Comparison of ENCODE assay signal across 21 cellular contexts in the genomic region with DNA sequence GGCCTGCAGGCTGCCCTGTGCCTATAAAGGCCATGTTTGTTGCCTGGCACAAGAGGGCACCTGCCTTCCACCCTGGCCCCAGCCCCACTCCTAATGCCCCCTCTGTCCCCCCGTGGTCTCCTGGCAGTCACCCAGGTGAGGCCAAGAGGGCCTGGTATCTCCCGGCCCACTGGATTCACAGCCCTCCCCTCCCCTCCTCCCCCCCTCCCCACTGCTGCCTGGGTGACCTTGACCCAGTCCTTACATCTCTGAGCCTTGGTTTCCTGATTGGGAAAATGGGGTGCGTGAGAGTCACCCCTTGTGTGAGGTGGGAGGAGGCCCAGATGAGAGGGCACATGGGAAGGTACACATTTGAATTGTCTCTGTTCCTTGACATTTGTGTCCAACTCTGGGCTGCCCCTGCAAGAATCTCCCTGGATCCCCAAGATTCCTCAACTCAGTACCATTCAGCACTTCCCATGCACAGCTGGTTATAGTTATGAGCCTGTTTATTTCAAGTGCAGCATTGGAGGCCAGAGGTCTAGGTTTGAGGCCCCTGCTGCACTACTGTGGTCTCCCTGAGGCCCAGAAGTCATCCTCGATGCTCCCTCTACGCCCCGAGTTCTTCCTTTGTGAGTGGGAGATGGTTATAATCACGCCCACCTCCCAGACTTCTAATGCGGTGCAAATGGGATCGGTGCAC. TPM values are rescaled to one million over a fixed set of nuclear protein-coding genes. Genes with fewer than 3 reads are reported as not detected.
A peak's percentile ranks its signal among the peaks of the same experiment; 100 is the strongest.
DNase-seq lines count a peak whose midpoint lies in the region; ATAC-seq and TF ChIP-seq lines count a peak whose summit lies in the region.
"Had no signal": no experiment of that assay in that cellular context is flagged by ENCODE, and none has a peak within 500 bp of the region (broad histone marks: within the 10 kb centered on the region; RNA-seq: fewer than 3 reads in every experiment).

No MANE protein-coding gene starts in this region.

- CTCF ChIA-PET in SK-N-SH (lab: Yijun Ruan, JAX): interaction anchor here (1.2 to 5.6 kb wide), 2 partner anchors 60 to 106 kb away, joined by 3 to 44 read pairs; partner anchors contain the start of gene ELN

- TF ChIP-seq CTCF in SK-N-SH (IDR thresholded peaks at IDR 0.05) (no peak), nephron (IDR thresholded peaks at IDR 0.05; ENCODE audit: unreplicated experiment in 3 of 3) (no peak), upper lobe of right lung (IDR thresholded peaks at IDR 0.05) (no peak), mesothelial cell of epicardium (IDR thresholded peaks at IDR 0.05; ENCODE audit: unreplicated experiment) (no peak), prostate gland (IDR thresholded peaks at IDR 0.05) (no peak)

- H3K36me3 Mint-ChIP-seq in nephron (ENCODE audit: low read depth) (no peaks in the 10 kb centered on the region), mesothelial cell of epicardium (no peaks in the 10 kb centered on the region)
- no peaks in the 10 kb centered on the region for H3K36me3 Mint-ChIP-seq in activated CD4-positive, alpha-beta T cell treated with anti-CD3 and anti-CD28 coated beads, Interleukin-2, amount 10 ng/mL, durations not matched to agents 24 days and 14 days (ENCODE audit: low read depth)
- H3K36me3 Mint-ChIP-seq: CD4-positive, alpha-beta memory T cell had no signal

- peaks cover 14% of the 10 kb centered on the region for H3K4me1 Mint-ChIP-seq in nephron
- H3K4me1 Mint-ChIP-seq in mesothelial cell of epicardium: peaks cover 17% of the 10 kb centered on the region
- H3K4me1 Mint-ChIP-seq in activated CD4-positive, alpha-beta T cell treated with anti-CD3 and anti-CD28 coated beads, Interleukin-2, amount 10 ng/mL, durations not matched to agents 24 days and 14 days: no peaks in the 10 kb centered on the region
- H3K4me1 Mint-ChIP-seq: CD4-positive, alpha-beta memory T cell had no signal

- H3K9me3 ChIP-seq in SK-N-SH (no peaks in the 10 kb centered on the region), upper lobe of right lung (no peaks in the 10 kb centered on the region), prostate gland (no peaks in the 10 kb centered on the region)
- H3K9me3 ChIP-seq: HAP-1, MG63 had no signal

- TF ChIP-seq EP300 in SK-N-SH (IDR thresholded peaks at IDR 0.05; ENCODE audit: borderline replicate concordance in 1 of 2, low read depth in 1 of 2, low read length in 1 of 2): no peak

- no peaks in the 10 kb centered on the region for H4K20me1 ChIP-seq in SK-N-SH (ENCODE audit: insufficient read depth)

- 92% methylated on average over 9 of the region's 9 CpGs for WGBS in SK-N-SH (ENCODE audit: low lambda C conversion rate)
- WGBS in prostate gland: 87% methylated on average over 9 of the region's 9 CpGs

- H3K4me3 ChIP-seq in SK-N-SH (ENCODE audit: low read depth in 2 of 2, low read length in 1 of 2) (no peak overlapping the region), upper lobe of right lung (no peak overlapping the region), prostate gland (no peak overlapping the region)
- H3K4me3 ChIP-seq: HAP-1, MG63 had no signal

- H3K36me3 ChIP-seq in SK-N-SH (replicated peaks in 1 of 2; ENCODE audit: control insufficient read depth in 1 of 2, insufficient read depth in 2 of 2, low read length in 1 of 2) (no peaks in the 10 kb centered on the region), upper lobe of right lung (no peaks in the 10 kb centered on the region), prostate gland (no peaks in the 10 kb centered on the region)
- H3K36me3 ChIP-seq: HAP-1, MG63 had no signal

- H3K9me2 ChIP-seq in SK-N-SH: no peaks in the 10 kb centered on the region

- intact Hi-C loops in upper lobe of right lung (cut with DNase I) (no loop called here), prostate gland (cut with DNase I) (no loop called here)
- intact Hi-C loops in activated CD4-positive, alpha-beta T cell treated with anti-CD3 and anti-CD28 coated beads, Interleukin-2, amount 10 ng/mL, durations not matched to agents 24 days and 14 days (cut with micrococcal nuclease): no loop called here

- H3K79me2 ChIP-seq in SK-N-SH (ENCODE audit: insufficient read depth): no peaks in the 10 kb centered on the region

- H3K27me3 Mint-ChIP-seq in nephron (ENCODE audit: low read depth) (peaks cover 7% of the 10 kb centered on the region), mesothelial cell of epicardium (ENCODE audit: low read depth) (no peaks in the 10 kb centered on the region)
- H3K27me3 Mint-ChIP-seq in activated CD4-positive, alpha-beta T cell treated with anti-CD3 and anti-CD28 coated beads, Interleukin-2, amount 10 ng/mL, durations not matched to agents 24 days and 14 days: peaks cover 2% of the 10 kb centered on the region

- H3K27ac Mint-ChIP-seq in nephron (peak overlapping the region; percentile 42 to 57 (median 49)), mesothelial cell of epicardium (no peak overlapping the region)
- H3K27ac Mint-ChIP-seq in activated CD4-positive, alpha-beta T cell treated with anti-CD3 and anti-CD28 coated beads, Interleukin-2, amount 10 ng/mL, durations not matched to agents 24 days and 14 days: no peak overlapping the region
- H3K27ac Mint-ChIP-seq: CD4-positive, alpha-beta memory T cell had no signal

- no peaks in the 10 kb centered on the region for H3K27me3 ChIP-seq in SK-N-SH (ENCODE audit: insufficient read depth)
- no peaks in the 10 kb centered on the region for H3K27me3 ChIP-seq in upper lobe of right lung
- no peaks in the 10 kb centered on the region for H3K27me3 ChIP-seq in prostate gland (replicated peaks; ENCODE audit: insufficient read depth)
- H3K27me3 ChIP-seq: MG63 had no signal

- peak overlapping the region in 1 of 2 experiments; percentile 87; a peak in 2 of 4 replicates for H3K27ac ChIP-seq in SK-N-SH (ENCODE audit: low read depth in 2 of 2, low read length in 1 of 2)
- H3K27ac ChIP-seq in upper lobe of right lung: no peak overlapping the region
- no peak overlapping the region for H3K27ac ChIP-seq in prostate gland

- POLR2A ChIA-PET in SK-N-SH (lab: Yijun Ruan, JAX): interaction anchor here (1.2 kb wide), 1 partner anchor 106 kb away, joined by 4 read pairs; no protein-coding TSS in a partner anchor

- no peak for TF ChIP-seq RAD21 in SK-N-SH (IDR thresholded peaks at IDR 0.05; ENCODE audit: low read length)

- H2AFZ ChIP-seq in SK-N-SH (ENCODE audit: low read depth): no peak overlapping the region

- ATAC-seq in upper lobe of right lung: peak; percentile 20

- no peak overlapping the region for H3K9ac ChIP-seq in SK-N-SH

- no peaks in the 10 kb centered on the region for H3F3A ChIP-seq in SK-N-SH (replicated peaks; ENCODE audit: insufficient read depth)

- peak; percentile 45 for DNase-seq in SK-N-SH
- peak; percentile 60 for DNase-seq in fibroblast of peridontal ligament (ENCODE audit: extremely low read depth)
- DNase-seq in upper lobe of right lung: no peak
- DNase-seq in mesothelial cell of epicardium (ENCODE audit: low spot score in 2 of 2, unreplicated experiment in 2 of 2): no peak
- no peak for DNase-seq in prostate gland (ENCODE audit: low spot score)
- no peak for DNase-seq in activated CD4-positive, alpha-beta T cell treated with anti-CD3 and anti-CD28 coated beads, Interleukin-2, amount 10 ng/mL, durations not matched to agents 24 days and 14 days
- DNase-seq: Calu3; CD4-positive, alpha-beta memory T cell; DMS53; IMR-90; Karpas-422; MG63; NCI-H1092; NCI-H187; NCI-H446; OCI-M1; SHP77 treated with DMSO at 0.1 percent for 48 hours had no signal

- no peak overlapping the region for H3K4me3 Mint-ChIP-seq in nephron
- H3K4me3 Mint-ChIP-seq in mesothelial cell of epicardium: no peak overlapping the region
- no peak overlapping the region for H3K4me3 Mint-ChIP-seq in activated CD4-positive, alpha-beta T cell treated with anti-CD3 and anti-CD28 coated beads, Interleukin-2, amount 10 ng/mL, durations not matched to agents 24 days and 14 days
- H3K4me3 Mint-ChIP-seq: CD4-positive, alpha-beta memory T cell had no signal

- H3K9me3 Mint-ChIP-seq in nephron (peaks cover 7% of the 10 kb centered on the region), mesothelial cell of epicardium (peaks cover under 1% of the 10 kb centered on the region)
- no peaks in the 10 kb centered on the region for H3K9me3 Mint-ChIP-seq in activated CD4-positive, alpha-beta T cell treated with anti-CD3 and anti-CD28 coated beads, Interleukin-2, amount 10 ng/mL, durations not matched to agents 24 days and 14 days

- TF ChIP-seq POLR2A in prostate gland (IDR thresholded peaks at IDR 0.05): no peak

- no peak overlapping the region for H3K4me2 ChIP-seq in SK-N-SH

- H3K4me1 ChIP-seq in SK-N-SH (ENCODE audit: control insufficient read depth in 1 of 2, insufficient read depth in 2 of 2, low read depth in 1 of 2, low read length in 1 of 2) (peaks cover 0 to 36% of the 10 kb centered on the region in 2 experiments; a peak in 1 of 4 replicates), upper lobe of right lung (no peaks in the 10 kb centered on the region), prostate gland (replicated peaks) (no peaks in the 10 kb centered on the region)
- H3K4me1 ChIP-seq: HAP-1 had no signal

TF ChIP-seq in SK-N-SH, 30 proteins besides CTCF, POLR2A, EP300 and RAD21 (continues in another document):
- TF ChIP-seq FOSL2 (IDR thresholded peaks at IDR 0.05; ENCODE audit: borderline replicate concordance, low read depth): no peak
- TF ChIP-seq FOXJ3 (CRISPR knock-in tag; IDR thresholded peaks at IDR 0.05): no peak
- no peak for TF ChIP-seq ZBTB33 (IDR thresholded peaks at IDR 0.05; ENCODE audit: borderline replicate concordance, low read depth)

RNA-seq across cellular contexts. Expression of gene TMEM270, which starts 58.9 kb away (rescaled TPM):
- 0.71 and 0.96 TPM in 2 replicates for polyA plus RNA-seq in SK-N-SH (2012; rRNA removed)
- 0.32 and 0.63 TPM in 2 replicates for polyA plus RNA-seq in SK-N-SH (2012; cell fraction: cytosol; rRNA removed)
- polyA plus RNA-seq in SK-N-SH (2012; cell fraction: nucleus; rRNA removed): 0.17 and 0.54 TPM in 2 replicates
- total RNA-seq in upper lobe of right lung (not detected), mesothelial cell of epicardium (not detected in 3 replicates), prostate gland (1 to 10 TPM in 1 of 2 donors, not detected in 1; 4.9 TPM)
- not detected in 2 replicates for total RNA-seq in activated CD4-positive, alpha-beta T cell treated with anti-CD3 and anti-CD28 coated beads, Interleukin-2, amount 10 ng/mL, durations not matched to agents 24 days and 14 days
- total RNA-seq: CD4-positive, alpha-beta memory T cell; IMR-90; RPMI7951 had no signal
- polyA plus RNA-seq: BJ; CD4-positive, alpha-beta memory T cell had no signal

Comparison
In these comparisons a context has a peak if more than half of its experiments do, and no peak if none do; other contexts are left out.
1. DNase-seq: peak in SK-N-SH (single experiment) and fibroblast of peridontal ligament (single experiment); none in upper lobe of right lung (single experiment), mesothelial cell of epicardium (0 of 2), prostate gland (single experiment) and activated CD4-positive, alpha-beta T cell treated with anti-CD3 and anti-CD28 coated beads, Interleukin-2, amount 10 ng/mL, durations not matched to agents 24 days and 14 days (single experiment).
2. H3K27ac Mint-ChIP-seq: peak in nephron (3 of 3); none in mesothelial cell of epicardium (single experiment) and activated CD4-positive, alpha-beta T cell treated with anti-CD3 and anti-CD28 coated beads, Interleukin-2, amount 10 ng/mL, durations not matched to agents 24 days and 14 days (single experiment).